Comparison of ENCODE assay signal across 2 cellular contexts in genomic region chr2:62398295-62398855, GRCh38.
TF ChIP-seq lines count a peak whose summit lies in the region.

No MANE protein-coding gene starts in this region.

TF ChIP-seq in HCT116, 20 proteins besides CTCF, POLR2A, EP300 and RAD21:
- TF ChIP-seq SP1 (IDR thresholded peaks at IDR 0.05; ENCODE audit: low read depth) (no peak), SIN3A (IDR thresholded peaks at IDR 0.05; ENCODE audit: low read depth) (no peak), ZFX (IDR thresholded peaks at IDR 0.05) (no peak), JUND (IDR thresholded peaks at IDR 0.05) (no peak), EZH2phosphoT487 (IDR thresholded peaks at IDR 0.05; ENCODE audit: borderline replicate concordance) (no peak), ELF1 (IDR thresholded peaks at IDR 0.05; ENCODE audit: borderline replicate concordance, low read depth) (no peak), EZH2 (IDR thresholded peaks at IDR 0.05) (no peak), ATF3 (IDR thresholded peaks at IDR 0.05) (no peak), FOSL1 (IDR thresholded peaks at IDR 0.05; ENCODE audit: low read depth) (no peak), ZNF274 (IDR thresholded peaks at IDR 0.05; ENCODE audit: low read depth, low read length) (no peak)
- TF ChIP-seq, protein P1, sequence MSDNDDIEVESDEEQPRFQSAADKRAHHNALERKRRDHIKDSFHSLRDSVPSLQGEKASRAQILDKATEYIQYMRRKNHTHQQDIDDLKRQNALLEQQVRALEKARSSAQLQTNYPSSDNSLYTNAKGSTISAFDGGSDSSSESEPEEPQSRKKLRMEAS (IDR thresholded peaks at IDR 0.05), result no peak

TF ChIP-seq in H1, 55 proteins besides CTCF, POLR2A, EP300 and RAD21:
- TF ChIP-seq CTBP2 (IDR thresholded peaks at IDR 0.05; ENCODE audit: borderline replicate concordance, insufficient read depth, insufficient read length, low read length) (no peak), SP4 (IDR thresholded peaks at IDR 0.05; ENCODE audit: low read length) (no peak), SIX5 (IDR thresholded peaks at IDR 0.05; ENCODE audit: low read depth, low read length) (no peak), POLR2AphosphoS5 (IDR thresholded peaks at IDR 0.05; ENCODE audit: low read depth, low read length) (no peak), KDM5A (IDR thresholded peaks at IDR 0.05; ENCODE audit: low read length) (no peak), TBP (IDR thresholded peaks at IDR 0.05; ENCODE audit: low read depth, low read length) (no peak), RFX5 (IDR thresholded peaks at IDR 0.05; ENCODE audit: borderline replicate concordance, low read depth, low read length) (no peak), GTF2F1 (IDR thresholded peaks at IDR 0.05; ENCODE audit: borderline replicate concordance, low read depth, low read length) (no peak), NANOG (IDR thresholded peaks at IDR 0.05; ENCODE audit: insufficient read depth, low read depth, low read length, poor library complexity, severe bottlenecking) (no peak), SIRT6 (IDR thresholded peaks at IDR 0.05; ENCODE audit: low read length) (no peak), TCF12 (IDR thresholded peaks at IDR 0.05; ENCODE audit: low read depth, low read length) (no peak), GABPA (IDR thresholded peaks at IDR 0.05; ENCODE audit: borderline replicate concordance, insufficient read depth, low read length) (no peak), YY1 (IDR thresholded peaks at IDR 0.05; ENCODE audit: low read depth, low read length) (no peak), SUZ12 (IDR thresholded peaks at IDR 0.05; ENCODE audit: low read length) (no peak), PHF8 (conservative IDR thresholded peaks at IDR 0.05; ENCODE audit: low read depth, low read length) (no peak), BCL11A (IDR thresholded peaks at IDR 0.05; ENCODE audit: low read depth in 2 of 2, low read length in 2 of 2) (no peak)
- TF ChIP-seq, protein P1 (IDR thresholded peaks at IDR 0.05), result no peak
